Comparison of ENCODE assay signal across 24 cellular contexts in the genomic region with DNA sequence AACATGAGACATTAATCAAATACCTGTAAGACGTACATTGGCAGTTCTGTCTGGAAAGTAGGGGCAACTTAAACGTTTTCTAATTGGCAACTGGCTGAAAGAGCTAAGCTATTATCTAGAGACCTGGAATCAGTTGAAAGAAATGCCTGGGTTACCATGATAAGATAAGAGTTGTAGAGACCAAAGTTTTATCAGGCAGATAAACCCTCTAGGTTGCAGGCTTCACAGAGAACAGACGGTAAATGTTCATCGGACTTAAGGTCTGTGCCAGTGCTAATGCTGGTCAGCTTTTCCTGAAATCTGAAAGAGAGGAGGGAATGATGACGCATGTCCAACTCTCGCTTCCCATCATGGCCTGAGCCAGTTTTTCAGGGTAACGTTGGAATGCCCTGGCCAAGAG.
"Had no signal": no experiment of that assay in that cellular context is flagged by ENCODE, and none has a peak within 500 bp of the region (broad histone marks: within the 10 kb centered on the region; RNA-seq: fewer than 3 reads in every experiment).

No MANE protein-coding gene starts in this region.

- H3K9ac ChIP-seq: neural progenitor cell had no signal

- H3K4me2 ChIP-seq: neural progenitor cell had no signal

- H3K27ac ChIP-seq: coronary artery, epithelial cell of prostate, esophagus muscularis mucosa, gastrocnemius medialis, left ventricle myocardium inferior, lower lobe of right lung, neural progenitor cell, ovary, prostate gland, stomach, thoracic aorta had no signal

- H3K27me3 ChIP-seq: gastrocnemius medialis, neural progenitor cell, ovary, stomach had no signal

- DNase-seq: effector memory CD4-positive, alpha-beta T cell; gastrocnemius medialis; glutamatergic neuron; immature natural killer cell; left ventricle myocardium inferior; lower lobe of right lung; midbrain; nucleus accumbens; ovary; stimulated activated CD4-positive, alpha-beta T cell treated with anti-CD3 and anti-CD28 coated beads, Interleukin-12 subunit alpha, Interleukin-12 subunit beta, amount 100 ng/mL, for 4 hours; stimulated activated naive CD4-positive, alpha-beta T cell; stomach; substantia nigra; trophoblast cell had no signal

- H3K4me1 Mint-ChIP-seq: immature natural killer cell, memory B cell had no signal

- FAIRE-seq: keratinocyte had no signal

- H3K9me3 ChIP-seq: esophagus muscularis mucosa, gastrocnemius medialis, lower lobe of right lung, ovary, prostate gland, thoracic aorta had no signal

- H2AFZ ChIP-seq: neural progenitor cell had no signal

- H3K4me3 Mint-ChIP-seq: immature natural killer cell; memory B cell; natural killer cell treated with Interleukin-12 subunit alpha and Interleukin-12 subunit beta and Interleukin-15 and Interleukin-18, amount 100 ng/mL, for 72 hours; neural progenitor cell had no signal

- H3K27me3 Mint-ChIP-seq: memory B cell; natural killer cell treated with Interleukin-12 subunit alpha and Interleukin-12 subunit beta and Interleukin-15 and Interleukin-18, amount 100 ng/mL, for 72 hours had no signal

- H3K4me1 ChIP-seq: esophagus muscularis mucosa, gastrocnemius medialis, left ventricle myocardium inferior, lower lobe of right lung, neural progenitor cell, prostate gland had no signal

- H3K36me3 Mint-ChIP-seq: immature natural killer cell; memory B cell; natural killer cell treated with Interleukin-12 subunit alpha and Interleukin-12 subunit beta and Interleukin-15 and Interleukin-18, amount 100 ng/mL, for 72 hours had no signal

- H3K4me3 ChIP-seq: coronary artery, esophagus muscularis mucosa, gastrocnemius medialis, left ventricle myocardium inferior, lower lobe of right lung, neural progenitor cell, ovary, prostate gland, stomach, thoracic aorta had no signal

- H3K36me3 ChIP-seq: esophagus muscularis mucosa, gastrocnemius medialis, left ventricle myocardium inferior, lower lobe of right lung, neural progenitor cell, ovary, prostate gland, stomach, thoracic aorta had no signal

- ATAC-seq: gastrocnemius medialis; lower lobe of right lung; natural killer cell treated with Interleukin-12 subunit alpha and Interleukin-12 subunit beta and Interleukin-15 and Interleukin-18, amount 100 ng/mL, for 72 hours; sciatic nerve had no signal

- H3K27ac Mint-ChIP-seq: immature natural killer cell; memory B cell; natural killer cell treated with Interleukin-12 subunit alpha and Interleukin-12 subunit beta and Interleukin-15 and Interleukin-18, amount 100 ng/mL, for 72 hours; neural progenitor cell had no signal
